13 cellular contexts compared by ENCODE assay signal in genomic region chr2:238902285-238902684, GRCh38. TPM values are rescaled to one million over a fixed set of nuclear protein-coding genes. Genes with fewer than 3 reads are reported as not detected.
A peak's percentile ranks its signal among the peaks of the same experiment; 100 is the strongest.
DNase-seq lines count a peak whose midpoint lies in the region; TF ChIP-seq lines count a peak whose summit lies in the region.
"Had no signal": no experiment of that assay in that cellular context is flagged by ENCODE, and none has a peak within 500 bp of the region (broad histone marks: within the 10 kb centered on the region; RNA-seq: fewer than 3 reads in every experiment).

No MANE protein-coding gene starts in this region.

- H3K79me2 ChIP-seq in H9 (ENCODE audit: insufficient read depth, low read length): no peaks in the 10 kb centered on the region
- no peaks in the 10 kb centered on the region for H3K79me2 ChIP-seq in mesendoderm (ENCODE audit: control insufficient read depth, insufficient read depth, low read length)
- H3K79me2 ChIP-seq in SK-N-SH (ENCODE audit: insufficient read depth): no peaks in the 10 kb centered on the region

- H4K20me1 ChIP-seq in H9 (ENCODE audit: control insufficient read depth, insufficient read depth, insufficient read length): no peaks in the 10 kb centered on the region
- no peaks in the 10 kb centered on the region for H4K20me1 ChIP-seq in SK-N-SH (ENCODE audit: insufficient read depth)

- DNase-seq in H9: no peak
- DNase-seq in adipocyte (ENCODE audit: low read depth): no peak
- no peak for DNase-seq in mesenchymal stem cell
- no peak for DNase-seq in mesendoderm
- DNase-seq in stimulated activated CD4-positive, alpha-beta T cell treated with anti-CD3 and anti-CD28 coated beads, Interleukin-4, amount 100 ng/mL, for 24 hours: no peak
- DNase-seq in GM10266 (ENCODE audit: extremely low spot score): no peak
- DNase-seq in SK-N-SH: no peak
- DNase-seq: C1 segment of cervical spinal cord; CD4-positive, alpha-beta memory T cell; DMS79 had no signal

- no peak overlapping the region for H3K18ac ChIP-seq in H9 (ENCODE audit: insufficient read length, low read depth, low read length)
- H3K18ac ChIP-seq in mesenchymal stem cell (ENCODE audit: low read depth in 1 of 2, low read length in 2 of 2): no peak overlapping the region
- no peak overlapping the region for H3K18ac ChIP-seq in mesendoderm (ENCODE audit: low read length)

- H2BK120ac ChIP-seq in H9 (ENCODE audit: low read depth, low read length, poor library complexity, severe bottlenecking) (no peak overlapping the region), mesenchymal stem cell (ENCODE audit: low read depth, low read length) (no peak overlapping the region), mesendoderm (ENCODE audit: low read depth, low read length) (no peak overlapping the region)

- H3K27me3 ChIP-seq in H9 (ENCODE audit: insufficient read depth, low read length): no peaks in the 10 kb centered on the region
- H3K27me3 ChIP-seq in adipocyte (replicated peaks; ENCODE audit: control insufficient read depth, insufficient read depth, low read length): no peaks in the 10 kb centered on the region
- H3K27me3 ChIP-seq in mesenchymal stem cell (ENCODE audit: control insufficient read depth in 1 of 2, insufficient read depth in 1 of 2, low read length in 2 of 2): peaks cover 0 to 6% of the 10 kb centered on the region in 2 experiments
- no peaks in the 10 kb centered on the region for H3K27me3 ChIP-seq in mesendoderm (ENCODE audit: insufficient read depth, low read length, poor library complexity)
- H3K27me3 ChIP-seq in SK-N-SH (ENCODE audit: insufficient read depth): no peaks in the 10 kb centered on the region

- H2BK5ac ChIP-seq in H9 (ENCODE audit: insufficient read length, low read length) (no peak overlapping the region), mesenchymal stem cell (ENCODE audit: low read depth, low read length, poor library complexity, severe bottlenecking) (no peak overlapping the region), mesendoderm (ENCODE audit: low read length) (no peak overlapping the region)

- POLR2A ChIA-PET in SK-N-SH (lab: Yijun Ruan, JAX): no interaction called here

- H3K36me3 ChIP-seq in adipocyte (ENCODE audit: control insufficient read depth, insufficient read depth, low read length, severe bottlenecking) (peaks cover 6% of the 10 kb centered on the region), mesenchymal stem cell (ENCODE audit: control insufficient read depth in 1 of 2, insufficient read depth in 2 of 2, low read depth in 1 of 2, low read length in 2 of 2) (peaks cover 0 to 17% of the 10 kb centered on the region in 2 experiments), mesendoderm (ENCODE audit: control insufficient read depth, insufficient read depth, low read length) (no peaks in the 10 kb centered on the region), SK-N-SH (replicated peaks in 1 of 2; ENCODE audit: control insufficient read depth in 1 of 2, insufficient read depth in 2 of 2, low read length in 1 of 2) (no peaks in the 10 kb centered on the region)
- H3K36me3 ChIP-seq: HAP-1 had no signal

- no peak overlapping the region for H4K5ac ChIP-seq in H9 (ENCODE audit: insufficient read length, low read depth, low read length)
- H4K5ac ChIP-seq in mesendoderm (ENCODE audit: low read length): no peak overlapping the region

- H3K4me3 ChIP-seq in adipocyte (ENCODE audit: low read length) (no peak overlapping the region), mesenchymal stem cell (ENCODE audit: insufficient read depth in 1 of 2, low read depth in 1 of 2, low read length in 2 of 2) (no peak overlapping the region), mesendoderm (ENCODE audit: low read length) (no peak overlapping the region), SK-N-SH (ENCODE audit: low read depth in 2 of 2, low read length in 1 of 2) (no peak overlapping the region)
- H3K4me3 ChIP-seq: GM23338, HAP-1 had no signal

- no peaks in the 10 kb centered on the region for H3K79me1 ChIP-seq in H9 (ENCODE audit: insufficient read depth, low read depth, low read length, poor library complexity, severe bottlenecking)
- H3K79me1 ChIP-seq in mesenchymal stem cell (replicated peaks; ENCODE audit: low read length, poor library complexity, severe bottlenecking): no peaks in the 10 kb centered on the region
- H3K79me1 ChIP-seq in mesendoderm (ENCODE audit: low read length): no peaks in the 10 kb centered on the region

- no peak overlapping the region for H3K56ac ChIP-seq in H9 (ENCODE audit: insufficient read length, low read depth, low read length)
- no peak overlapping the region for H3K56ac ChIP-seq in mesendoderm (ENCODE audit: low read length)

- H3K9me2 ChIP-seq in SK-N-SH: no peaks in the 10 kb centered on the region

- no peak overlapping the region for H3T11ph ChIP-seq in H9 (ENCODE audit: low read length)

- no peak overlapping the region for H2BK20ac ChIP-seq in H9 (ENCODE audit: low read depth, low read length, poor library complexity, severe bottlenecking)

- H2AK5ac ChIP-seq in H9 (ENCODE audit: insufficient read length, low read length) (no peak overlapping the region), mesenchymal stem cell (ENCODE audit: low read length, severe bottlenecking) (no peak overlapping the region), mesendoderm (ENCODE audit: low read length) (no peak overlapping the region)

- H3K36me3 Mint-ChIP-seq in H9 (ENCODE audit: insufficient read depth in 1 of 3, low read depth in 3 of 3): no peaks in the 10 kb centered on the region
- H3K36me3 Mint-ChIP-seq: CD4-positive, alpha-beta memory T cell had no signal

- TF ChIP-seq CTCF in H9 (conservative IDR thresholded peaks at IDR 0.05) (no peak), GM10266 (IDR thresholded peaks at IDR 0.05; ENCODE audit: control insufficient read depth, insufficient read depth, low read depth, missing control alignments) (no peak), SK-N-SH (IDR thresholded peaks at IDR 0.05) (no peak)

- H3K4me1 ChIP-seq in H9 (ENCODE audit: insufficient read depth, low read length): no peaks in the 10 kb centered on the region
- peaks cover 48% of the 10 kb centered on the region for H3K4me1 ChIP-seq in adipocyte (ENCODE audit: control insufficient read depth, insufficient read depth, low read length)
- H3K4me1 ChIP-seq in mesenchymal stem cell (ENCODE audit: control insufficient read depth, insufficient read depth, low read depth, low read length): peaks cover 8% of the 10 kb centered on the region
- H3K4me1 ChIP-seq in mesendoderm (ENCODE audit: control insufficient read depth, low read depth, low read length): no peaks in the 10 kb centered on the region
- peaks cover 0 to 3% of the 10 kb centered on the region in 2 experiments; a peak in 1 of 4 replicates for H3K4me1 ChIP-seq in SK-N-SH (ENCODE audit: control insufficient read depth in 1 of 2, insufficient read depth in 2 of 2, low read depth in 1 of 2, low read length in 1 of 2)
- H3K4me1 ChIP-seq: HAP-1 had no signal

- H3K27ac ChIP-seq in H9 (ENCODE audit: insufficient read length, low read depth, low read length) (no peak overlapping the region), mesenchymal stem cell (ENCODE audit: low read length, poor library complexity, severe bottlenecking) (no peak overlapping the region), mesendoderm (ENCODE audit: low read depth, low read length) (no peak overlapping the region), SK-N-SH (ENCODE audit: low read depth in 2 of 2, low read length in 1 of 2) (no peak overlapping the region)

- no peak overlapping the region for H3K9ac ChIP-seq in H9 (ENCODE audit: extremely low read depth, insufficient read length, low read length)
- H3K9ac ChIP-seq in adipocyte (ENCODE audit: low read length): peak overlapping the region; percentile 5
- peak overlapping the region; percentile 17 for H3K9ac ChIP-seq in mesenchymal stem cell (ENCODE audit: low read length)
- H3K9ac ChIP-seq in mesendoderm (ENCODE audit: low read length): no peak overlapping the region
- H3K9ac ChIP-seq in SK-N-SH: no peak overlapping the region

- H3F3A ChIP-seq in SK-N-SH (replicated peaks; ENCODE audit: insufficient read depth): no peaks in the 10 kb centered on the region

- H3K14ac ChIP-seq in H9 (ENCODE audit: insufficient read depth, low read length) (no peak overlapping the region), mesenchymal stem cell (ENCODE audit: low read length in 2 of 2) (peak overlapping the region in 1 of 2 experiments; percentile 53)

- 100% methylated on average over 2 of the region's 2 CpGs for WGBS in H9 (ENCODE audit: extremely low coverage, insufficient read length, low lambda C conversion rate)
- 97% methylated on average over 2 of the region's 2 CpGs for WGBS in mesenchymal stem cell
- WGBS in mesendoderm (ENCODE audit: extremely low coverage, insufficient coverage, low lambda C conversion rate): 100% methylated on average over 2 of the region's 2 CpGs
- 86% methylated on average over 2 of the region's 2 CpGs for WGBS in SK-N-SH (ENCODE audit: low lambda C conversion rate)

- H3K4me2 ChIP-seq in H9 (ENCODE audit: insufficient read depth, insufficient read length, low read length): no peak overlapping the region
- H3K4me2 ChIP-seq in mesenchymal stem cell (ENCODE audit: low read length, poor library complexity, severe bottlenecking): no peak overlapping the region
- H3K4me2 ChIP-seq in mesendoderm (ENCODE audit: low read length): no peak overlapping the region
- H3K4me2 ChIP-seq in SK-N-SH: no peak overlapping the region
- H3K4me2 ChIP-seq: GM23338 had no signal

- H4K8ac ChIP-seq in H9 (replicated peaks; ENCODE audit: insufficient read length, low read depth, low read length) (peak overlapping the region; percentile 15), mesenchymal stem cell (ENCODE audit: low read length) (peak overlapping the region; percentile 20), mesendoderm (ENCODE audit: low read depth, low read length) (no peak overlapping the region)

- no peak overlapping the region for H3K27ac Mint-ChIP-seq in H9
- H3K27ac Mint-ChIP-seq: B cell; CD4-positive, alpha-beta memory T cell; GM23338 had no signal

- H2BK15ac ChIP-seq in H9 (ENCODE audit: low read depth, low read length): no peak overlapping the region
- no peak overlapping the region for H2BK15ac ChIP-seq in mesenchymal stem cell (ENCODE audit: low read depth, poor library complexity, severe bottlenecking)
- no peak overlapping the region for H2BK15ac ChIP-seq in mesendoderm (replicated peaks; ENCODE audit: low read depth)

- H3K23ac ChIP-seq in H9 (ENCODE audit: insufficient read length, low read depth, low read length): no peak overlapping the region
- no peak overlapping the region for H3K23ac ChIP-seq in mesenchymal stem cell (ENCODE audit: low read length in 2 of 2)
- no peak overlapping the region for H3K23ac ChIP-seq in mesendoderm (ENCODE audit: low read length)

- H3K23me2 ChIP-seq in H9 (ENCODE audit: insufficient read length, low read depth, low read length, poor library complexity, severe bottlenecking): no peaks in the 10 kb centered on the region

- H2AFZ ChIP-seq in H9 (ENCODE audit: low read length) (no peak overlapping the region), mesenchymal stem cell (ENCODE audit: low read depth, low read length) (no peak overlapping the region), SK-N-SH (ENCODE audit: low read depth) (no peak overlapping the region)
- H2AFZ ChIP-seq: GM23338 had no signal

- peaks cover 5% of the 10 kb centered on the region for H3K27me3 Mint-ChIP-seq in H9 (ENCODE audit: low read depth)
- H3K27me3 Mint-ChIP-seq: B cell had no signal

- H3K4ac ChIP-seq in H9 (ENCODE audit: low read depth, low read length): no peak overlapping the region
- no peak overlapping the region for H3K4ac ChIP-seq in mesenchymal stem cell (ENCODE audit: low read depth in 1 of 2, low read length in 2 of 2)
- no peak overlapping the region for H3K4ac ChIP-seq in mesendoderm (ENCODE audit: low read depth, low read length)

- no peaks in the 10 kb centered on the region for H3K9me3 ChIP-seq in H9 (ENCODE audit: control insufficient read depth, low read depth, low read length)
- H3K9me3 ChIP-seq in adipocyte (ENCODE audit: control insufficient read depth, low read length): no peaks in the 10 kb centered on the region
- H3K9me3 ChIP-seq in mesenchymal stem cell (ENCODE audit: control insufficient read depth, low read length): no peaks in the 10 kb centered on the region
- no peaks in the 10 kb centered on the region for H3K9me3 ChIP-seq in SK-N-SH
- H3K9me3 ChIP-seq: HAP-1 had no signal

- TF ChIP-seq RAD21 in SK-N-SH (IDR thresholded peaks at IDR 0.05; ENCODE audit: low read length): no peak

- TF ChIP-seq EP300 in SK-N-SH (IDR thresholded peaks at IDR 0.05; ENCODE audit: borderline replicate concordance in 1 of 2, low read depth in 1 of 2, low read length in 1 of 2): no peak

- H4K91ac ChIP-seq in H9 (ENCODE audit: insufficient read length, low read depth, low read length) (no peak overlapping the region), mesenchymal stem cell (ENCODE audit: low read length) (peak overlapping the region; percentile 34)

- no peak overlapping the region for H3K4me3 Mint-ChIP-seq in H9
- H3K4me3 Mint-ChIP-seq: B cell; CD4-positive, alpha-beta memory T cell; GM23338 had no signal

- H2BK12ac ChIP-seq in H9 (ENCODE audit: insufficient read length, low read depth, low read length) (no peak overlapping the region), mesenchymal stem cell (ENCODE audit: low read length in 2 of 2) (peak overlapping the region in 1 of 2 experiments; percentile 31)

- H3K4me1 Mint-ChIP-seq in H9: peaks cover 0 to 3% of the 10 kb centered on the region in 2 experiments; a peak in 2 of 4 replicates
- H3K4me1 Mint-ChIP-seq: B cell, GM23338 had no signal

- CTCF ChIA-PET in SK-N-SH (lab: Yijun Ruan, JAX): no interaction called here

- H3K9me3 Mint-ChIP-seq in H9: peaks cover 0 to 3% of the 10 kb centered on the region in 2 experiments; a peak in 1 of 5 replicates
- H3K9me3 Mint-ChIP-seq: GM23338 had no signal

RNA-seq across cellular contexts. Expression of gene TWIST2, which starts 54.4 kb away (rescaled TPM):
- total RNA-seq in H9 (2021): 0.22 and 0.33 TPM in 2 replicates
- polyA plus RNA-seq in mesenchymal stem cell (2013, experiment 1 of 2): 11.1 TPM
- 11.7 TPM for polyA plus RNA-seq in mesenchymal stem cell (2013, experiment 2 of 2)
- 2.9 TPM for polyA plus RNA-seq in mesendoderm (2013, experiment 1 of 2)
- polyA plus RNA-seq in mesendoderm (2013, experiment 2 of 2): 3.1 TPM
- 10.2 and 19.5 TPM in 2 replicates for polyA plus RNA-seq in SK-N-SH (2012; rRNA removed)
- polyA plus RNA-seq in SK-N-SH (2012; cell fraction: cytosol; rRNA removed): 11.9 and 18.3 TPM in 2 replicates
- 7.8 and 10.7 TPM in 2 replicates for polyA plus RNA-seq in SK-N-SH (2012; cell fraction: nucleus; rRNA removed)
- total RNA-seq: B cell; CD4-positive, alpha-beta memory T cell had no signal
- polyA plus RNA-seq: CD4-positive, alpha-beta memory T cell had no signal

Comparison
In these comparisons a context has a peak if more than half of its experiments do, and no peak if none do; other contexts are left out.
1. H3K9ac ChIP-seq: peak in adipocyte (single experiment) and mesenchymal stem cell (single experiment); none in H9 (single experiment), mesendoderm (single experiment) and SK-N-SH (single experiment).